In genomic region chr13:36130542-36131214, GRCh38 we compare ENCODE assay signal across 8 cellular contexts. TPM values are rescaled to one million over a fixed set of nuclear protein-coding genes. Genes with fewer than 3 reads are reported as not detected.
A peak's percentile ranks its signal among the peaks of the same experiment; 100 is the strongest.
DNase-seq lines count a peak whose midpoint lies in the region; ATAC-seq and TF ChIP-seq lines count a peak whose summit lies in the region.

No MANE protein-coding gene starts in this region.

- H3K9ac ChIP-seq in endodermal cell (ENCODE audit: extremely low read depth, low read length, poor library complexity, severe bottlenecking) (no peak overlapping the region), neural cell (ENCODE audit: low read length) (peak overlapping the region; percentile 96)

- peaks cover 6% of the 10 kb centered on the region for H3K4me1 Mint-ChIP-seq in endodermal cell

- no peak for ATAC-seq in HG03565 (IDR thresholded peaks at IDR 0.05; ENCODE audit: unreplicated experiment)
- no peak for ATAC-seq in HG03175 (IDR thresholded peaks at IDR 0.05; ENCODE audit: unreplicated experiment)

- peak overlapping the region; percentile 68 for H3K4me2 ChIP-seq in neural cell (ENCODE audit: low read length)

- no peaks in the 10 kb centered on the region for H3K9me3 Mint-ChIP-seq in endodermal cell

- H3K36me3 ChIP-seq in endodermal cell (ENCODE audit: control insufficient read depth, insufficient read depth, low read length) (no peaks in the 10 kb centered on the region), neural cell (ENCODE audit: insufficient read depth, low read length) (peaks cover 3% of the 10 kb centered on the region)

- TF ChIP-seq RAD21 in neural cell (conservative IDR thresholded peaks at IDR 0.05): peak; percentile 44

- 1% methylated on average over 61 of the region's 61 CpGs; no CpG with 5 or more reads in 1 of the 2 experiments for WGBS in endodermal cell (ENCODE audit: insufficient coverage in 1 of 2, insufficient read length in 1 of 2), 2 experiments

- H3K9me2 ChIP-seq in neural cell (ENCODE audit: insufficient read depth, low read length): no peaks in the 10 kb centered on the region

- no peaks in the 10 kb centered on the region for H3K4me1 ChIP-seq in endodermal cell (ENCODE audit: control insufficient read depth, insufficient read depth, low read length)

- H3K36me3 Mint-ChIP-seq in endodermal cell (ENCODE audit: low read depth): no peaks in the 10 kb centered on the region

- H3K27me3 ChIP-seq in endodermal cell (ENCODE audit: control insufficient read depth, insufficient read depth, low read length, poor library complexity, severe bottlenecking): peaks cover 61% of the 10 kb centered on the region
- H3K27me3 ChIP-seq in neural cell (ENCODE audit: insufficient read depth, low read depth, low read length): no peaks in the 10 kb centered on the region

- peak overlapping the region; percentile 61 for H2AFZ ChIP-seq in neural cell (ENCODE audit: low read depth, low read length)

- TF ChIP-seq CTCF in AG10803 (conservative IDR thresholded peaks at IDR 0.05; ENCODE audit: low read length): no peak
- TF ChIP-seq CTCF in endodermal cell (conservative IDR thresholded peaks at IDR 0.05): no peak
- peak; percentile 15 for TF ChIP-seq CTCF in neural cell (IDR thresholded peaks at IDR 0.05; ENCODE audit: poor library complexity, severe bottlenecking)

- H4K20me1 ChIP-seq in neural cell (ENCODE audit: insufficient read depth): no peaks in the 10 kb centered on the region

- H3K27ac Mint-ChIP-seq in endodermal cell: peak overlapping the region; percentile 23

- no peaks in the 10 kb centered on the region for H3K9me3 ChIP-seq in endodermal cell (ENCODE audit: control insufficient read depth, low read length)
- no peaks in the 10 kb centered on the region for H3K9me3 ChIP-seq in neural cell (ENCODE audit: low read length)

- no peak for DNase-seq in AG10803 (ENCODE audit: low read depth)
- peak; percentile 3 for DNase-seq in NCI-H187 treated with DMSO at 0.1 percent for 48 hours (lab: John Stamatoyannopoulos, UW)
- peak; percentile 85 for DNase-seq in endodermal cell
- no peak for DNase-seq in SIG-M5 treated with dmso at 0.1 percent for 504 hours (lab: John Stamatoyannopoulos, UW; ENCODE audit: unreplicated experiment)
- no peak for DNase-seq in activated naive CD4-positive, alpha-beta T cell treated with anti-CD3 and anti-CD28 coated beads, Interleukin-2, amount 50 U/mL, for 16 hours

- H3K27me3 Mint-ChIP-seq in endodermal cell (ENCODE audit: insufficient read depth): peaks cover 48% of the 10 kb centered on the region

- no peak for TF ChIP-seq EP300 in neural cell (conservative IDR thresholded peaks at IDR 0.05; ENCODE audit: poor library complexity, severe bottlenecking)

- H3K4me3 ChIP-seq in AG10803 (ENCODE audit: low read length) (peak overlapping the region; percentile 20), endodermal cell (ENCODE audit: low read length) (peak overlapping the region; percentile 83), neural cell (ENCODE audit: low read length) (peak overlapping the region; percentile 87)

- H3K27ac ChIP-seq in endodermal cell (ENCODE audit: low read depth, low read length): no peak overlapping the region
- H3K27ac ChIP-seq in neural cell (ENCODE audit: low read length): peak overlapping the region; percentile 93

- peak overlapping the region; percentile 67 for H3K4me3 Mint-ChIP-seq in endodermal cell

- peaks cover 51% of the 10 kb centered on the region for H3K79me2 ChIP-seq in neural cell (replicated peaks; ENCODE audit: insufficient read depth, low read length)

- no peaks in the 10 kb centered on the region for H3F3A ChIP-seq in neural cell (ENCODE audit: insufficient read depth, low read length, poor library complexity, severe bottlenecking)

TF ChIP-seq in neural cell, 6 proteins besides CTCF, POLR2A, EP300 and RAD21:
- TF ChIP-seq SMC3 (conservative IDR thresholded peaks at IDR 0.05; ENCODE audit: poor library complexity) (peak; percentile 40), REST (IDR thresholded peaks at IDR 0.05; ENCODE audit: borderline replicate concordance) (peak; percentile 73), MXI1 (conservative IDR thresholded peaks at IDR 0.05; ENCODE audit: poor library complexity, severe bottlenecking) (peak; percentile 78), POLR2AphosphoS5 (IDR thresholded peaks at IDR 0.05) (no peak), TAF1 (IDR thresholded peaks at IDR 0.05; ENCODE audit: low read depth) (no peak), EZH2 (IDR thresholded peaks at IDR 0.05; ENCODE audit: borderline replicate concordance, insufficient read depth, low read length, poor library complexity, severe bottlenecking) (no peak)

RNA-seq across cellular contexts. Expression of gene DCLK1, which starts 0.5 kb away (rescaled TPM):
- total RNA-seq in endodermal cell: 10 to 100 TPM in 1 of 2 donors, 1 to 10 TPM in 1; 3.0 to 32.8 TPM
- polyA plus RNA-seq in endodermal cell (2013, experiment 1 of 2): 16.7 TPM
- polyA plus RNA-seq in endodermal cell (2013, experiment 2 of 2): 14.5 TPM
- 118 and 124 TPM in 2 replicates for polyA plus RNA-seq in neural cell
- 307 and 341 TPM in 2 replicates for polyA minus RNA-seq in neural cell

Comparison
In these comparisons a context has a peak if more than half of its experiments do, and no peak if none do; other contexts are left out.
1. DNase-seq: peak in NCI-H187 treated with DMSO at 0.1 percent for 48 hours (single experiment) and endodermal cell (single experiment); none in AG10803 (single experiment), SIG-M5 treated with dmso at 0.1 percent for 504 hours (single experiment) and activated naive CD4-positive, alpha-beta T cell treated with anti-CD3 and anti-CD28 coated beads, Interleukin-2, amount 50 U/mL, for 16 hours (single experiment).
2. H3K4me3 ChIP-seq: peak in every context shown above with its lines; median percentile 87 in neural cell; 83 in endodermal cell; 20 in AG10803.